ENCODE assay signal across 10 cellular contexts in the genomic region with DNA sequence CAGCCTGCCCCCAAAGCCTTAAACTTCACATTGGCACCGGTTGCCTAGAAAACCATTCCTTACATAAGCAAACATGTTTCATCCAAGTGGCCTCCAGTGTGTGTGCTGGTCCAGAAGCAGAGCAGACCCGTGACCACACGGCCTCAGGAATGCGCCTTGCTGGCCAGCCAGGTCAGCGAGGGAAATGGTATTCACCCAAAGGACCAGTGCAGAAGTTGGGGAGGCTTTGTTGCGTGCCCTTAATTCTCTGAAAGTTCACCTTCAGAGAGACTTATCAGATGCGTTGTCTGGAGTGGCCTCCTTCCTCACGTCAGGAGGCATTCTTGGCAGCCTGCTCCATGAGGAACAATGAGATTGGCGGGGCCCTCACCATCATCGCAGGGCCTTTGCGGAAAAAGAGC. TPM values are rescaled to one million over a fixed set of nuclear protein-coding genes. Genes with fewer than 3 reads are reported as not detected.
DNase-seq lines count a peak whose midpoint lies in the region; ATAC-seq and TF ChIP-seq lines count a peak whose summit lies in the region.
"Had no signal": no experiment of that assay in that cellular context is flagged by ENCODE, and none has a peak within 500 bp of the region (broad histone marks: within the 10 kb centered on the region; RNA-seq: fewer than 3 reads in every experiment).

No MANE protein-coding gene starts in this region.

- H4K8ac ChIP-seq in neuronal stem cell (ENCODE audit: low read depth, low read length): no peak overlapping the region

- H2AK5ac ChIP-seq in neuronal stem cell (ENCODE audit: low read depth, low read length): no peak overlapping the region

- H3K4me3 ChIP-seq in esophagus squamous epithelium: no peak overlapping the region
- H3K4me3 ChIP-seq in neuronal stem cell (ENCODE audit: low read length in 2 of 2): no peak overlapping the region
- H3K4me3 ChIP-seq in upper lobe of right lung: no peak overlapping the region

- H3K27me3 ChIP-seq in esophagus squamous epithelium (no peaks in the 10 kb centered on the region), neuronal stem cell (ENCODE audit: control insufficient read depth in 3 of 3, insufficient read depth in 3 of 3, low read depth in 1 of 3, low read length in 3 of 3) (no peaks in the 10 kb centered on the region), upper lobe of right lung (no peaks in the 10 kb centered on the region)

- H3K9me3 Mint-ChIP-seq in activated CD4-positive, alpha-beta T cell treated with anti-CD3 and anti-CD28 coated beads for 36 hours (ENCODE audit: low read depth): no peaks in the 10 kb centered on the region
- H3K9me3 Mint-ChIP-seq in activated CD4-positive, alpha-beta T cell treated with anti-CD3 and anti-CD28 coated beads, Interleukin-2, amount 10 ng/mL, durations not matched to agents 24 days and 14 days: no peaks in the 10 kb centered on the region
- H3K9me3 Mint-ChIP-seq in activated T-helper 2 cell treated with anti-CD3 and anti-CD28 coated beads, Interferon-gamma antibody, Interleukin-2, Interleukin-4, amounts not matched to agents 10 μg/mL and 5 μg/mL and 100 μg/mL, durations not matched to agents 14 hours and 24 hours and 36 hours: no peaks in the 10 kb centered on the region

- peak overlapping the region; percentile 62 for H3K27ac Mint-ChIP-seq in activated CD4-positive, alpha-beta T cell treated with anti-CD3 and anti-CD28 coated beads for 36 hours
- no peak overlapping the region for H3K27ac Mint-ChIP-seq in activated CD4-positive, alpha-beta T cell treated with anti-CD3 and anti-CD28 coated beads, Interleukin-2, amount 10 ng/mL, durations not matched to agents 24 days and 14 days
- no peak overlapping the region for H3K27ac Mint-ChIP-seq in activated T-helper 2 cell treated with anti-CD3 and anti-CD28 coated beads, Interferon-gamma antibody, Interleukin-2, Interleukin-4, amounts not matched to agents 10 μg/mL and 5 μg/mL and 100 μg/mL, durations not matched to agents 14 hours and 24 hours and 36 hours

- no peak overlapping the region for H3K4ac ChIP-seq in neuronal stem cell (ENCODE audit: low read length)

- no peak for TF ChIP-seq POLR2A in esophagus squamous epithelium (IDR thresholded peaks at IDR 0.05)

- H2AFZ ChIP-seq in neuronal stem cell (ENCODE audit: low read length): no peak overlapping the region

- H3K9ac ChIP-seq in neuronal stem cell (ENCODE audit: low read depth, low read length, poor library complexity): no peak overlapping the region

- H3K27me3 Mint-ChIP-seq in activated CD4-positive, alpha-beta T cell treated with anti-CD3 and anti-CD28 coated beads for 36 hours: peaks cover 2% of the 10 kb centered on the region
- no peaks in the 10 kb centered on the region for H3K27me3 Mint-ChIP-seq in activated CD4-positive, alpha-beta T cell treated with anti-CD3 and anti-CD28 coated beads, Interleukin-2, amount 10 ng/mL, durations not matched to agents 24 days and 14 days
- no peaks in the 10 kb centered on the region for H3K27me3 Mint-ChIP-seq in activated T-helper 2 cell treated with anti-CD3 and anti-CD28 coated beads, Interferon-gamma antibody, Interleukin-2, Interleukin-4, amounts not matched to agents 10 μg/mL and 5 μg/mL and 100 μg/mL, durations not matched to agents 14 hours and 24 hours and 36 hours (ENCODE audit: low read depth)

- H3K4me1 Mint-ChIP-seq in activated CD4-positive, alpha-beta T cell treated with anti-CD3 and anti-CD28 coated beads for 36 hours: peaks cover 19% of the 10 kb centered on the region
- H3K4me1 Mint-ChIP-seq in activated CD4-positive, alpha-beta T cell treated with anti-CD3 and anti-CD28 coated beads, Interleukin-2, amount 10 ng/mL, durations not matched to agents 24 days and 14 days: peaks cover 50% of the 10 kb centered on the region
- peaks cover 57% of the 10 kb centered on the region for H3K4me1 Mint-ChIP-seq in activated T-helper 2 cell treated with anti-CD3 and anti-CD28 coated beads, Interferon-gamma antibody, Interleukin-2, Interleukin-4, amounts not matched to agents 10 μg/mL and 5 μg/mL and 100 μg/mL, durations not matched to agents 14 hours and 24 hours and 36 hours (ENCODE audit: low read depth)

- H2BK120ac ChIP-seq in neuronal stem cell (ENCODE audit: low read depth, low read length): no peak overlapping the region

- H2BK12ac ChIP-seq in neuronal stem cell (ENCODE audit: low read length): no peak overlapping the region

- no peaks in the 10 kb centered on the region for H3K36me3 Mint-ChIP-seq in activated CD4-positive, alpha-beta T cell treated with anti-CD3 and anti-CD28 coated beads for 36 hours (ENCODE audit: low read depth)
- peaks cover 16% of the 10 kb centered on the region for H3K36me3 Mint-ChIP-seq in activated CD4-positive, alpha-beta T cell treated with anti-CD3 and anti-CD28 coated beads, Interleukin-2, amount 10 ng/mL, durations not matched to agents 24 days and 14 days (ENCODE audit: low read depth)
- peaks cover 47% of the 10 kb centered on the region for H3K36me3 Mint-ChIP-seq in activated T-helper 2 cell treated with anti-CD3 and anti-CD28 coated beads, Interferon-gamma antibody, Interleukin-2, Interleukin-4, amounts not matched to agents 10 μg/mL and 5 μg/mL and 100 μg/mL, durations not matched to agents 14 hours and 24 hours and 36 hours (ENCODE audit: low read depth)

- intact Hi-C loops in activated CD4-positive, alpha-beta T cell treated with anti-CD3 and anti-CD28 coated beads for 36 hours (cut with DNase I, micrococcal nuclease): no loop called here
- intact Hi-C loops in activated CD4-positive, alpha-beta T cell treated with anti-CD3 and anti-CD28 coated beads, Interleukin-2, amount 10 ng/mL, durations not matched to agents 24 days and 14 days (cut with micrococcal nuclease): loop anchor here (10.0 kb wide), 1 partner anchor 1773 kb away; a partner anchor contains a TSS
- intact Hi-C loops in esophagus squamous epithelium (cut with DNase I): no loop called here
- intact Hi-C loops in upper lobe of right lung (cut with DNase I): no loop called here
- intact Hi-C loops in activated T-helper 2 cell treated with anti-CD3 and anti-CD28 coated beads, Interferon-gamma antibody, Interleukin-2, Interleukin-4, amounts not matched to agents 10 μg/mL and 5 μg/mL and 100 μg/mL, durations not matched to agents 14 hours and 24 hours and 36 hours (cut with micrococcal nuclease): no loop called here

- peaks cover 34 to 81% (median 60%) of the 10 kb centered on the region in 3 donors for H3K4me1 ChIP-seq in esophagus squamous epithelium
- H3K4me1 ChIP-seq in neuronal stem cell (ENCODE audit: control insufficient read depth in 2 of 2, insufficient read depth in 1 of 2, low read depth in 1 of 2, low read length in 2 of 2): peaks cover 23 to 31% of the 10 kb centered on the region in 2 donors
- peaks cover 53% of the 10 kb centered on the region for H3K4me1 ChIP-seq in upper lobe of right lung

- no peaks in the 10 kb centered on the region for H3K9me3 ChIP-seq in esophagus squamous epithelium
- no peaks in the 10 kb centered on the region for H3K9me3 ChIP-seq in neuronal stem cell (replicated peaks in 1 of 2; ENCODE audit: control insufficient read depth in 2 of 2, insufficient read depth in 1 of 2, low read depth in 1 of 2, low read length in 2 of 2)
- H3K9me3 ChIP-seq in upper lobe of right lung: no peaks in the 10 kb centered on the region

- H2BK5ac ChIP-seq in neuronal stem cell (ENCODE audit: low read length): no peak overlapping the region

- ATAC-seq in activated CD4-positive, alpha-beta T cell treated with anti-CD3 and anti-CD28 coated beads for 36 hours: no peak
- ATAC-seq in upper lobe of right lung: no peak

- POLR2A ChIA-PET in activated CD4-positive, alpha-beta T cell treated with anti-CD3 and anti-CD28 coated beads for 36 hours (lab: Charles Lee): no interaction called here

- no peak overlapping the region for H2BK15ac ChIP-seq in neuronal stem cell (ENCODE audit: low read length)

- no peak overlapping the region for H3K18ac ChIP-seq in neuronal stem cell (ENCODE audit: low read length)

- 65 to 92% methylated on average over 10 to 11 of the region's 11 CpGs for WGBS in esophagus squamous epithelium, 2 donors
- no CpG with 5 or more reads among the region's 11 CpGs for WGBS in neuronal stem cell (ENCODE audit: extremely low coverage in 2 of 2, insufficient read length in 2 of 2, insufficient replicate concordance in 1 of 2), 2 donors

- H3K4me3 Mint-ChIP-seq in activated CD4-positive, alpha-beta T cell treated with anti-CD3 and anti-CD28 coated beads for 36 hours: no peak overlapping the region
- H3K4me3 Mint-ChIP-seq in activated CD4-positive, alpha-beta T cell treated with anti-CD3 and anti-CD28 coated beads, Interleukin-2, amount 10 ng/mL, durations not matched to agents 24 days and 14 days: no peak overlapping the region
- no peak overlapping the region for H3K4me3 Mint-ChIP-seq in activated T-helper 2 cell treated with anti-CD3 and anti-CD28 coated beads, Interferon-gamma antibody, Interleukin-2, Interleukin-4, amounts not matched to agents 10 μg/mL and 5 μg/mL and 100 μg/mL, durations not matched to agents 14 hours and 24 hours and 36 hours (ENCODE audit: low read depth)

- CTCF ChIA-PET in activated CD4-positive, alpha-beta T cell treated with anti-CD3 and anti-CD28 coated beads for 36 hours (lab: Charles Lee): no interaction called here

- H3K79me1 ChIP-seq in neuronal stem cell (ENCODE audit: low read depth, low read length): no peaks in the 10 kb centered on the region

- H3K14ac ChIP-seq in neuronal stem cell (ENCODE audit: low read length): peak overlapping the region; percentile 85

- H3K27ac ChIP-seq in esophagus squamous epithelium (peak overlapping the region; percentile 63 to 93 (median 78)), neuronal stem cell (replicated peaks; ENCODE audit: low read length) (no peak overlapping the region), upper lobe of right lung (peak overlapping the region; percentile 3)

- no peak overlapping the region for H3K23ac ChIP-seq in neuronal stem cell (ENCODE audit: low read depth, low read length, poor library complexity)

- no peak overlapping the region for H3K4me2 ChIP-seq in neuronal stem cell (ENCODE audit: insufficient read depth, low read length, poor library complexity, severe bottlenecking)

- H4K91ac ChIP-seq in neuronal stem cell (ENCODE audit: low read depth, low read length, poor library complexity): no peak overlapping the region

- DNase-seq in activated CD4-positive, alpha-beta T cell treated with anti-CD3 and anti-CD28 coated beads for 36 hours: no peak
- no peak for DNase-seq in activated CD4-positive, alpha-beta T cell treated with anti-CD3 and anti-CD28 coated beads, Interleukin-2, amount 10 ng/mL, durations not matched to agents 24 days and 14 days
- DNase-seq in esophagus squamous epithelium (lab: John Stamatoyannopoulos, UW) (no peak), neuronal stem cell (ENCODE audit: low spot score) (no peak), upper lobe of right lung (no peak), activated T-cell treated with anti-CD3 and anti-CD28 coated beads for 4 hours (no peak), 8988T (no peak)
- DNase-seq in activated T-helper 2 cell treated with anti-CD3 and anti-CD28 coated beads, Interferon-gamma antibody, Interleukin-2, Interleukin-4, amounts not matched to agents 10 μg/mL and 5 μg/mL and 100 μg/mL, durations not matched to agents 14 hours and 24 hours and 36 hours (ENCODE audit: low spot score): no peak
- DNase-seq: activated CD4-positive, alpha-beta T cell treated with anti-CD3 and anti-CD28 coated beads for 48 hours; glutamatergic neuron had no signal

- H3K36me3 ChIP-seq in esophagus squamous epithelium (no peaks in the 10 kb centered on the region), neuronal stem cell (replicated peaks in 1 of 2; ENCODE audit: control insufficient read depth in 2 of 2, insufficient read depth in 2 of 2, low read length in 2 of 2) (peaks cover 0 to 9% of the 10 kb centered on the region in 2 donors), upper lobe of right lung (no peaks in the 10 kb centered on the region)

- TF ChIP-seq CTCF in esophagus squamous epithelium (IDR thresholded peaks at IDR 0.05) (no peak), upper lobe of right lung (IDR thresholded peaks at IDR 0.05) (no peak)

RNA-seq across cellular contexts. Expression of a gene that starts 25.9 kb away (rescaled TPM):
- total RNA-seq in activated CD4-positive, alpha-beta T cell treated with anti-CD3 and anti-CD28 coated beads for 36 hours: 1 to 10 TPM; 1.5 to 3.8 TPM
- total RNA-seq in activated CD4-positive, alpha-beta T cell treated with anti-CD3 and anti-CD28 coated beads, Interleukin-2, amount 10 ng/mL, durations not matched to agents 24 days and 14 days: 61.0 and 64.4 TPM in 2 replicates
- 10 to 100 TPM in 3 of 4 donors, 1 to 10 TPM in 1; 7.1 to 58.6 (median 21.4) TPM for total RNA-seq in esophagus squamous epithelium
- 7.6 TPM for polyA plus RNA-seq in neuronal stem cell (2013, experiment 1 of 2)
- polyA plus RNA-seq in neuronal stem cell (2013, experiment 2 of 2): 7.4 TPM
- 75.3 TPM for total RNA-seq in upper lobe of right lung
- 59.9 and 61.7 TPM in 2 replicates for total RNA-seq in activated T-helper 2 cell treated with anti-CD3 and anti-CD28 coated beads, Interferon-gamma antibody, Interleukin-2, Interleukin-4, amounts not matched to agents 10 μg/mL and 5 μg/mL and 100 μg/mL, durations not matched to agents 14 hours and 24 hours and 36 hours
